Comparison of ENCODE assay signal across 1 cellular context in genomic region chr2:10339647-10340592, GRCh38.
TF ChIP-seq lines count a peak whose summit lies in the region.

No MANE protein-coding gene starts in this region.

TF ChIP-seq in HepG2, 621 proteins besides CTCF, POLR2A, EP300 and RAD21:
- TF ChIP-seq MBD4 (IDR thresholded peaks at IDR 0.05; ENCODE audit: borderline replicate concordance, low read length), result no peak
- peak; percentile 96 for TF ChIP-seq ZNF768 (CRISPR knock-in tag; IDR thresholded peaks at IDR 0.05)
- no peak for TF ChIP-seq SIX1 (CRISPR knock-in tag; IDR thresholded peaks at IDR 0.05; ENCODE audit: borderline replicate concordance)
- TF ChIP-seq ZMYM3 (CRISPR knock-in tag; IDR thresholded peaks at IDR 0.05), result peak; percentile 58; the same call in 1 of the 2 replicates
